In genomic region chr11:67286621-67287333, GRCh38 we compare ENCODE assay signal across 8 cellular contexts. TPM values are rescaled to one million over a fixed set of nuclear protein-coding genes. Genes with fewer than 3 reads are reported as not detected.
DNase-seq lines count a peak whose midpoint lies in the region; ATAC-seq and TF ChIP-seq lines count a peak whose summit lies in the region.

No MANE protein-coding gene starts in this region.

- peak overlapping the region; percentile 86 for H4K91ac ChIP-seq in mesenchymal stem cell (ENCODE audit: low read length)

- H3K9me3 ChIP-seq in mesenchymal stem cell (ENCODE audit: control insufficient read depth, low read length) (no peaks in the 10 kb centered on the region), upper lobe of left lung (no peaks in the 10 kb centered on the region)

- H3K14ac ChIP-seq in mesenchymal stem cell (ENCODE audit: low read length in 2 of 2) = no peak overlapping the region

- H3K27me3 ChIP-seq in mesenchymal stem cell (ENCODE audit: control insufficient read depth in 1 of 2, insufficient read depth in 1 of 2, low read length in 2 of 2) (no peaks in the 10 kb centered on the region), upper lobe of left lung (no peaks in the 10 kb centered on the region)

- peaks cover 84% of the 10 kb centered on the region for H3K36me3 Mint-ChIP-seq in activated T-cell treated with anti-CD3 and anti-CD28 coated beads, Interleukin-2, amount 50 U/mL, for 24 hours (ENCODE audit: low read depth)

- peak overlapping the region; percentile 97 for H3K27ac Mint-ChIP-seq in activated T-cell treated with anti-CD3 and anti-CD28 coated beads, Interleukin-2, amount 50 U/mL, for 24 hours

- peak overlapping the region; percentile 12 for H3K9ac ChIP-seq in mesenchymal stem cell (ENCODE audit: low read length)

- H2AK5ac ChIP-seq in mesenchymal stem cell (ENCODE audit: low read length, severe bottlenecking) = no peak overlapping the region

- peaks cover 36% of the 10 kb centered on the region for H3K79me1 ChIP-seq in mesenchymal stem cell (replicated peaks; ENCODE audit: low read length, poor library complexity, severe bottlenecking)

- H3K4me3 ChIP-seq in mesenchymal stem cell (ENCODE audit: insufficient read depth in 1 of 2, low read depth in 1 of 2, low read length in 2 of 2) (no peak overlapping the region), upper lobe of left lung (peak overlapping the region in 1 of 4 donors; percentile 28)

- peaks cover 59% of the 10 kb centered on the region for H3K4me1 Mint-ChIP-seq in activated T-cell treated with anti-CD3 and anti-CD28 coated beads, Interleukin-2, amount 50 U/mL, for 24 hours (ENCODE audit: low read depth)

- TF ChIP-seq CTCF in upper lobe of left lung (IDR thresholded peaks at IDR 0.05) = no peak

- no peak overlapping the region for H3K23ac ChIP-seq in mesenchymal stem cell (ENCODE audit: low read length in 2 of 2)

- peak in 1 of 4 donors; percentile 49 for TF ChIP-seq POLR2A in upper lobe of left lung (IDR thresholded peaks at IDR 0.05)

- H2BK5ac ChIP-seq in mesenchymal stem cell (ENCODE audit: low read depth, low read length, poor library complexity, severe bottlenecking) = no peak overlapping the region

- peak; percentile 61 for DNase-seq in activated T-cell treated with anti-CD3 and anti-CD28 coated beads, Interleukin-2, amount 50 U/mL, for 24 hours
- DNase-seq in activated T-cell treated with anti-CD3 and anti-CD28 coated beads, Interleukin-2, amount 50 U/mL, for 1 hour = no peak
- DNase-seq in mesenchymal stem cell (no peak), upper lobe of left lung (peak; percentile 58 to 73), HK-2 (ENCODE audit: unreplicated experiment) (no peak), AG08395 (ENCODE audit: low spot score) (no peak)
- no peak for DNase-seq in stimulated activated naive CD4-positive, alpha-beta T cell treated with Interleukin-2 at 50 U/mL for 16 hours (lab: John Stamatoyannopoulos, UW)

- peak overlapping the region; percentile 81 for H3K4me3 Mint-ChIP-seq in activated T-cell treated with anti-CD3 and anti-CD28 coated beads, Interleukin-2, amount 50 U/mL, for 24 hours

- peaks cover 27% of the 10 kb centered on the region for H3K4me1 ChIP-seq in mesenchymal stem cell (ENCODE audit: control insufficient read depth, insufficient read depth, low read depth, low read length)
- H3K4me1 ChIP-seq in upper lobe of left lung = peaks cover 36 to 72% (median 58%) of the 10 kb centered on the region in 4 donors

- 55 to 76% (median 60%) methylated on average over 8 of the region's 8 CpGs for WGBS in adipose tissue, 3 donors
- WGBS in mesenchymal stem cell = 94% methylated on average over 8 of the region's 8 CpGs
- 59 to 84% methylated on average over 5 to 8 of the region's 8 CpGs for WGBS in upper lobe of left lung, 2 donors

- H2BK15ac ChIP-seq in mesenchymal stem cell (ENCODE audit: low read depth, poor library complexity, severe bottlenecking) = no peak overlapping the region

- no peak overlapping the region for H2BK120ac ChIP-seq in mesenchymal stem cell (ENCODE audit: low read depth, low read length)

- H3K27ac ChIP-seq in adipose tissue (ENCODE audit: low read depth, low read length) = peak overlapping the region; percentile 94
- H3K27ac ChIP-seq in mesenchymal stem cell (ENCODE audit: low read length, poor library complexity, severe bottlenecking) = no peak overlapping the region
- H3K27ac ChIP-seq in upper lobe of left lung = peak overlapping the region; percentile 92 to 99 (median 97)

- peak overlapping the region in 1 of 2 experiments; percentile 10 for H3K4ac ChIP-seq in mesenchymal stem cell (ENCODE audit: low read depth in 1 of 2, low read length in 2 of 2)

- no peaks in the 10 kb centered on the region for H3K27me3 Mint-ChIP-seq in activated T-cell treated with anti-CD3 and anti-CD28 coated beads, Interleukin-2, amount 50 U/mL, for 24 hours

- H3K18ac ChIP-seq in mesenchymal stem cell (ENCODE audit: low read depth in 1 of 2, low read length in 2 of 2) = no peak overlapping the region

- no peak for TF ChIP-seq EP300 in upper lobe of left lung (IDR thresholded peaks at IDR 0.05)

- no peaks in the 10 kb centered on the region for H3K9me3 Mint-ChIP-seq in activated T-cell treated with anti-CD3 and anti-CD28 coated beads, Interleukin-2, amount 50 U/mL, for 24 hours

- peak; percentile 1 for ATAC-seq in upper lobe of left lung (ENCODE audit: low FRiP score in 2 of 2)

- H2BK12ac ChIP-seq in mesenchymal stem cell (ENCODE audit: low read length in 2 of 2) = peak overlapping the region in 1 of 2 experiments; percentile 61

- peak overlapping the region; percentile 96 for H4K8ac ChIP-seq in mesenchymal stem cell (ENCODE audit: low read length)

- H3K36me3 ChIP-seq in mesenchymal stem cell (ENCODE audit: control insufficient read depth in 1 of 2, insufficient read depth in 2 of 2, low read depth in 1 of 2, low read length in 2 of 2) (peaks cover 61 to 75% of the 10 kb centered on the region in 2 experiments), upper lobe of left lung (peaks cover 35 to 71% (median 59%) of the 10 kb centered on the region in 4 donors)

- H2AFZ ChIP-seq in mesenchymal stem cell (ENCODE audit: low read depth, low read length) = no peak overlapping the region

- H3K4me2 ChIP-seq in mesenchymal stem cell (ENCODE audit: low read length, poor library complexity, severe bottlenecking) = no peak overlapping the region

RNA-seq across cellular contexts. Expression of gene ANKRD13D, which starts 2.3 kb away (rescaled TPM):
- 10 to 100 TPM; 13.0 to 48.7 (median 23.5) TPM for polyA plus RNA-seq in adipose tissue
- polyA plus RNA-seq in mesenchymal stem cell (2013, experiment 1 of 2) = 27.5 TPM
- polyA plus RNA-seq in mesenchymal stem cell (2013, experiment 2 of 2) = 27.7 TPM
- 100 to 1,000 TPM in 2 of 6 donors, 10 to 100 TPM in 4; 47.4 to 221 (median 78.3) TPM for total RNA-seq in upper lobe of left lung

RNA-seq across cellular contexts. Expression of gene SSH3, which starts 16.6 kb away (rescaled TPM):
- 10 to 100 TPM; 12.3 to 14.8 (median 13.0) TPM for polyA plus RNA-seq in adipose tissue
- 71.0 TPM for polyA plus RNA-seq in mesenchymal stem cell (2013, experiment 1 of 2)
- polyA plus RNA-seq in mesenchymal stem cell (2013, experiment 2 of 2) = 71.6 TPM
- 10 to 100 TPM; 35.9 to 99.2 (median 53.8) TPM for total RNA-seq in upper lobe of left lung

RNA-seq across cellular contexts. Expression of gene GRK2, which starts 20.5 kb away (rescaled TPM):
- polyA plus RNA-seq in adipose tissue = 10 to 100 TPM; 26.8 to 70.1 (median 50.6) TPM
- 26.9 TPM for polyA plus RNA-seq in mesenchymal stem cell (2013, experiment 1 of 2)
- 25.8 TPM for polyA plus RNA-seq in mesenchymal stem cell (2013, experiment 2 of 2)
- total RNA-seq in upper lobe of left lung = 100 to 1,000 TPM in 4 of 6 donors, 10 to 100 TPM in 2; 76.9 to 232 (median 117) TPM

Comparison
In these comparisons a context has a peak if more than half of its experiments do, and no peak if none do; other contexts are left out.
1. DNase-seq: peak in activated T-cell treated with anti-CD3 and anti-CD28 coated beads, Interleukin-2, amount 50 U/mL, for 24 hours (single experiment) and upper lobe of left lung (2 of 2); none in activated T-cell treated with anti-CD3 and anti-CD28 coated beads, Interleukin-2, amount 50 U/mL, for 1 hour (single experiment), mesenchymal stem cell (single experiment), stimulated activated naive CD4-positive, alpha-beta T cell treated with Interleukin-2 at 50 U/mL for 16 hours (single experiment), HK-2 (single experiment) and AG08395 (single experiment).